ENCODE assay signal across 1 cellular context in genomic region chr10:110901954-110902819, GRCh38.
TF ChIP-seq lines count a peak whose summit lies in the region.

No MANE protein-coding gene starts in this region.

TF ChIP-seq in GM12878, 131 proteins besides CTCF, POLR2A, EP300 and RAD21:
- TF ChIP-seq BRCA1 (IDR thresholded peaks at IDR 0.05; ENCODE audit: low read depth, low read length) (no peak), IKZF1 (conservative IDR thresholded peaks at IDR 0.05) (no peak), YBX1 (IDR thresholded peaks at IDR 0.05) (no peak), ELK1 (IDR thresholded peaks at IDR 0.05; ENCODE audit: low read depth, low read length) (no peak), SUPT20H (IDR thresholded peaks at IDR 0.05; ENCODE audit: borderline replicate concordance, control insufficient read depth, low read depth, low read length) (no peak), POU2F2 (IDR thresholded peaks at IDR 0.05; ENCODE audit: borderline replicate concordance, low read depth, low read length) (0 out of 3 replicates have a peak, but pooled peaks have one; percentile 25), MYB (IDR thresholded peaks at IDR 0.05; ENCODE audit: borderline replicate concordance, low read depth, low read length) (no peak), CUX1 (IDR thresholded peaks at IDR 0.05; ENCODE audit: insufficient replicate concordance, low read depth, low read length) (no peak), ZBTB33 (IDR thresholded peaks at IDR 0.05) (no peak), POLR2AphosphoS5 (IDR thresholded peaks at IDR 0.05; ENCODE audit: low read length) (peak; percentile 52; the same call in 1 of the 2 replicates), CHD2 (IDR thresholded peaks at IDR 0.05; ENCODE audit: borderline replicate concordance, low read depth, low read length) (no peak), RB1 (IDR thresholded peaks at IDR 0.05; ENCODE audit: borderline replicate concordance) (no peak), RUNX3 (IDR thresholded peaks at IDR 0.05; ENCODE audit: low read length) (no peak), CEBPB (IDR thresholded peaks at IDR 0.05; ENCODE audit: borderline replicate concordance in 1 of 2, low read depth in 2 of 2, low read length in 2 of 2) (no peak), POLR2AphosphoS2 (IDR thresholded peaks at IDR 0.05; ENCODE audit: low read depth, low read length) (peak; percentile 59), TCF12 (IDR thresholded peaks at IDR 0.05; ENCODE audit: low read depth, low read length) (no peak), RELB (IDR thresholded peaks at IDR 0.05; ENCODE audit: low read depth) (no peak), CBX5 (IDR thresholded peaks at IDR 0.05; ENCODE audit: low read depth) (no peak), JUND (IDR thresholded peaks at IDR 0.05; ENCODE audit: low read depth, low read length) (no peak), FOXK2 (IDR thresholded peaks at IDR 0.05) (no peak), MTA3 (IDR thresholded peaks at IDR 0.05; ENCODE audit: borderline replicate concordance, low read length) (peak; percentile 44; the same call in 1 of the 2 replicates), BACH1 (IDR thresholded peaks at IDR 0.05; ENCODE audit: borderline replicate concordance) (no peak), RAD51 (IDR thresholded peaks at IDR 0.05) (no peak), BCLAF1 (IDR thresholded peaks at IDR 0.05) (no peak), TARDBP (IDR thresholded peaks at IDR 0.05; ENCODE audit: borderline replicate concordance) (no peak), ZNF622 (IDR thresholded peaks at IDR 0.05) (no peak), MXI1 (IDR thresholded peaks at IDR 0.05; ENCODE audit: low read depth, low read length) (no peak), PML (IDR thresholded peaks at IDR 0.05; ENCODE audit: low read length) (no peak), YY1 (IDR thresholded peaks at IDR 0.05; ENCODE audit: low read depth, low read length) (no peak), JUNB (IDR thresholded peaks at IDR 0.05) (no peak), NFIC (IDR thresholded peaks at IDR 0.05; ENCODE audit: low read depth, low read length) (no peak), E2F4 (IDR thresholded peaks at IDR 0.05; ENCODE audit: low read depth, low read length) (no peak), LARP7 (IDR thresholded peaks at IDR 0.05) (no peak), ATF2 (IDR thresholded peaks at IDR 0.05; ENCODE audit: low read length) (0 out of 2 replicates have a peak, but pooled peaks have one; percentile 41), USF1 (IDR thresholded peaks at IDR 0.05; ENCODE audit: borderline replicate concordance, extremely low read length, insufficient read depth, low read depth, low read length) (no peak), SPI1 (IDR thresholded peaks at IDR 0.05; ENCODE audit: borderline replicate concordance, insufficient read depth, low read depth, low read length) (no peak), KDM1A (IDR thresholded peaks at IDR 0.05; ENCODE audit: borderline replicate concordance) (no peak), STAT3 (IDR thresholded peaks at IDR 0.05; ENCODE audit: low read depth, low read length) (no peak), ZNF687 (IDR thresholded peaks at IDR 0.05) (no peak)
